Comparison of ENCODE assay signal across 1 cellular context in genomic region chr6:79821859-79822258, GRCh38.
TF ChIP-seq lines count a peak whose summit lies in the region.

No MANE protein-coding gene starts in this region.

TF ChIP-seq in H1, 55 proteins besides CTCF, POLR2A, EP300 and RAD21:
- TF ChIP-seq EGR1 (IDR thresholded peaks at IDR 0.05; ENCODE audit: borderline replicate concordance, low read depth, low read length) (no peak), ZNF274 (IDR thresholded peaks at IDR 0.05; ENCODE audit: borderline replicate concordance, extremely low read depth, low read length) (no peak), ASH2L (IDR thresholded peaks at IDR 0.05; ENCODE audit: low read length) (no peak), SIN3A (conservative IDR thresholded peaks at IDR 0.05 in 1 of 2, IDR thresholded peaks at IDR 0.05 in 1 of 2; ENCODE audit: low read depth in 1 of 2, low read length in 2 of 2) (no peak), CBX8 (IDR thresholded peaks at IDR 0.05; ENCODE audit: borderline replicate concordance, low read depth, low read length) (no peak), KDM1A (IDR thresholded peaks at IDR 0.05; ENCODE audit: borderline replicate concordance, low read length) (no peak), RNF2 (IDR thresholded peaks at IDR 0.05; ENCODE audit: borderline replicate concordance, low read depth, low read length, missing control alignments, poor library complexity, severe bottlenecking) (no peak), TCF12 (IDR thresholded peaks at IDR 0.05; ENCODE audit: low read depth, low read length) (no peak)
- TF ChIP-seq, protein P1, sequence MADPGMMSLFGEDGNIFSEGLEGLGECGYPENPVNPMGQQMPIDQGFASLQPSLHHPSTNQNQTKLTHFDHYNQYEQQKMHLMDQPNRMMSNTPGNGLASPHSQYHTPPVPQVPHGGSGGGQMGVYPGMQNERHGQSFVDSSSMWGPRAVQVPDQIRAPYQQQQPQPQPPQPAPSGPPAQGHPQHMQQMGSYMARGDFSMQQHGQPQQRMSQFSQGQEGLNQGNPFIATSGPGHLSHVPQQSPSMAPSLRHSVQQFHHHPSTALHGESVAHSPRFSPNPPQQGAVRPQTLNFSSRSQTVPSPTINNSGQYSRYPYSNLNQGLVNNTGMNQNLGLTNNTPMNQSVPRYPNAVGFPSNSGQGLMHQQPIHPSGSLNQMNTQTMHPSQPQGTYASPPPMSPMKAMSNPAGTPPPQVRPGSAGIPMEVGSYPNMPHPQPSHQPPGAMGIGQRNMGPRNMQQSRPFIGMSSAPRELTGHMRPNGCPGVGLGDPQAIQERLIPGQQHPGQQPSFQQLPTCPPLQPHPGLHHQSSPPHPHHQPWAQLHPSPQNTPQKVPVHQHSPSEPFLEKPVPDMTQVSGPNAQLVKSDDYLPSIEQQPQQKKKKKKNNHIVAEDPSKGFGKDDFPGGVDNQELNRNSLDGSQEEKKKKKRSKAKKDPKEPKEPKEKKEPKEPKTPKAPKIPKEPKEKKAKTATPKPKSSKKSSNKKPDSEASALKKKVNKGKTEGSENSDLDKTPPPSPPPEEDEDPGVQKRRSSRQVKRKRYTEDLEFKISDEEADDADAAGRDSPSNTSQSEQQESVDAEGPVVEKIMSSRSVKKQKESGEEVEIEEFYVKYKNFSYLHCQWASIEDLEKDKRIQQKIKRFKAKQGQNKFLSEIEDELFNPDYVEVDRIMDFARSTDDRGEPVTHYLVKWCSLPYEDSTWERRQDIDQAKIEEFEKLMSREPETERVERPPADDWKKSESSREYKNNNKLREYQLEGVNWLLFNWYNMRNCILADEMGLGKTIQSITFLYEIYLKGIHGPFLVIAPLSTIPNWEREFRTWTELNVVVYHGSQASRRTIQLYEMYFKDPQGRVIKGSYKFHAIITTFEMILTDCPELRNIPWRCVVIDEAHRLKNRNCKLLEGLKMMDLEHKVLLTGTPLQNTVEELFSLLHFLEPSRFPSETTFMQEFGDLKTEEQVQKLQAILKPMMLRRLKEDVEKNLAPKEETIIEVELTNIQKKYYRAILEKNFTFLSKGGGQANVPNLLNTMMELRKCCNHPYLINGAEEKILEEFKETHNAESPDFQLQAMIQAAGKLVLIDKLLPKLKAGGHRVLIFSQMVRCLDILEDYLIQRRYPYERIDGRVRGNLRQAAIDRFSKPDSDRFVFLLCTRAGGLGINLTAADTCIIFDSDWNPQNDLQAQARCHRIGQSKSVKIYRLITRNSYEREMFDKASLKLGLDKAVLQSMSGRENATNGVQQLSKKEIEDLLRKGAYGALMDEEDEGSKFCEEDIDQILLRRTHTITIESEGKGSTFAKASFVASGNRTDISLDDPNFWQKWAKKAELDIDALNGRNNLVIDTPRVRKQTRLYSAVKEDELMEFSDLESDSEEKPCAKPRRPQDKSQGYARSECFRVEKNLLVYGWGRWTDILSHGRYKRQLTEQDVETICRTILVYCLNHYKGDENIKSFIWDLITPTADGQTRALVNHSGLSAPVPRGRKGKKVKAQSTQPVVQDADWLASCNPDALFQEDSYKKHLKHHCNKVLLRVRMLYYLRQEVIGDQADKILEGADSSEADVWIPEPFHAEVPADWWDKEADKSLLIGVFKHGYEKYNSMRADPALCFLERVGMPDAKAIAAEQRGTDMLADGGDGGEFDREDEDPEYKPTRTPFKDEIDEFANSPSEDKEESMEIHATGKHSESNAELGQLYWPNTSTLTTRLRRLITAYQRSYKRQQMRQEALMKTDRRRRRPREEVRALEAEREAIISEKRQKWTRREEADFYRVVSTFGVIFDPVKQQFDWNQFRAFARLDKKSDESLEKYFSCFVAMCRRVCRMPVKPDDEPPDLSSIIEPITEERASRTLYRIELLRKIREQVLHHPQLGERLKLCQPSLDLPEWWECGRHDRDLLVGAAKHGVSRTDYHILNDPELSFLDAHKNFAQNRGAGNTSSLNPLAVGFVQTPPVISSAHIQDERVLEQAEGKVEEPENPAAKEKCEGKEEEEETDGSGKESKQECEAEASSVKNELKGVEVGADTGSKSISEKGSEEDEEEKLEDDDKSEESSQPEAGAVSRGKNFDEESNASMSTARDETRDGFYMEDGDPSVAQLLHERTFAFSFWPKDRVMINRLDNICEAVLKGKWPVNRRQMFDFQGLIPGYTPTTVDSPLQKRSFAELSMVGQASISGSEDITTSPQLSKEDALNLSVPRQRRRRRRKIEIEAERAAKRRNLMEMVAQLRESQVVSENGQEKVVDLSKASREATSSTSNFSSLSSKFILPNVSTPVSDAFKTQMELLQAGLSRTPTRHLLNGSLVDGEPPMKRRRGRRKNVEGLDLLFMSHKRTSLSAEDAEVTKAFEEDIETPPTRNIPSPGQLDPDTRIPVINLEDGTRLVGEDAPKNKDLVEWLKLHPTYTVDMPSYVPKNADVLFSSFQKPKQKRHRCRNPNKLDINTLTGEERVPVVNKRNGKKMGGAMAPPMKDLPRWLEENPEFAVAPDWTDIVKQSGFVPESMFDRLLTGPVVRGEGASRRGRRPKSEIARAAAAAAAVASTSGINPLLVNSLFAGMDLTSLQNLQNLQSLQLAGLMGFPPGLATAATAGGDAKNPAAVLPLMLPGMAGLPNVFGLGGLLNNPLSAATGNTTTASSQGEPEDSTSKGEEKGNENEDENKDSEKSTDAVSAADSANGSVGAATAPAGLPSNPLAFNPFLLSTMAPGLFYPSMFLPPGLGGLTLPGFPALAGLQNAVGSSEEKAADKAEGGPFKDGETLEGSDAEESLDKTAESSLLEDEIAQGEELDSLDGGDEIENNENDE (IDR thresholded peaks at IDR 0.05; ENCODE audit: insufficient replicate concordance, low read length) = no peak
